In genomic region chr5:41195228-41195627, GRCh38 we compare ENCODE assay signal across 20 cellular contexts. TPM values are rescaled to one million over a fixed set of nuclear protein-coding genes. Genes with fewer than 3 reads are reported as not detected.
"Had no signal": no experiment of that assay in that cellular context is flagged by ENCODE, and none has a peak within 500 bp of the region (broad histone marks: within the 10 kb centered on the region; RNA-seq: fewer than 3 reads in every experiment).

No MANE protein-coding gene starts in this region.

- H3K4me3 ChIP-seq: mucosa of descending colon, pancreas, upper lobe of left lung had no signal

- H3K27me3 Mint-ChIP-seq: memory B cell; naive thymus-derived CD4-positive, alpha-beta T cell; stimulated activated naive B cell treated with anti-CD40 and anti-IgM and Interleukin-4, amounts not matched to agents 10 μg/mL and 1 μg/mL and 100 μg/mL, for 72 hours had no signal

- H3K4me1 Mint-ChIP-seq: activated naive CD8-positive, alpha-beta T cell treated with anti-CD3 and anti-CD28 coated beads, Interleukin-2, amount 10 ng/mL, durations not matched to agents 7 days and 5 days; memory B cell; naive thymus-derived CD4-positive, alpha-beta T cell; stimulated activated naive B cell treated with anti-CD40 and anti-IgM and Interleukin-4, amounts not matched to agents 10 μg/mL and 1 μg/mL and 100 μg/mL, for 72 hours had no signal

- DNase-seq: activated CD4-positive, CD25-positive, alpha-beta regulatory T cell treated with anti-CD3 and anti-CD28 coated beads, Interleukin-2, amount 50 U/mL, for 72 hours; activated naive CD4-positive, alpha-beta T cell; activated naive CD8-positive, alpha-beta T cell treated with anti-CD3 and anti-CD28 coated beads, Interleukin-2, amount 10 ng/mL, durations not matched to agents 7 days and 5 days; aorta; left colon; mucosa of descending colon; naive thymus-derived CD4-positive, alpha-beta T cell; pancreas; SK-N-SH; stimulated activated CD4-positive, alpha-beta T cell treated with anti-CD3 and anti-CD28 coated beads, Interleukin-15, amount 100 ng/mL, for 24 hours; stimulated activated CD4-positive, alpha-beta T cell treated with anti-CD3 and anti-CD28 coated beads, Interleukin-4, amount 100 ng/mL, for 1 hour; stimulated activated naive B cell treated with anti-CD40 and anti-IgM and Interleukin-4, amounts not matched to agents 10 μg/mL and 1 μg/mL and 100 μg/mL, for 72 hours; T-helper 1 cell; upper lobe of left lung had no signal

- H3K36me3 Mint-ChIP-seq: activated naive CD8-positive, alpha-beta T cell treated with anti-CD3 and anti-CD28 coated beads, Interleukin-2, amount 10 ng/mL, durations not matched to agents 7 days and 5 days; memory B cell; naive thymus-derived CD4-positive, alpha-beta T cell; stimulated activated naive B cell treated with anti-CD40 and anti-IgM and Interleukin-4, amounts not matched to agents 10 μg/mL and 1 μg/mL and 100 μg/mL, for 72 hours had no signal

- ATAC-seq: esophagus mucosa; left colon; mucosa of descending colon; naive thymus-derived CD4-positive, alpha-beta T cell; pancreas; stimulated activated naive B cell treated with anti-CD40 and anti-IgM and Interleukin-4, amounts not matched to agents 10 μg/mL and 1 μg/mL and 100 μg/mL, for 72 hours had no signal

- H3K4me3 Mint-ChIP-seq: activated naive CD8-positive, alpha-beta T cell treated with anti-CD3 and anti-CD28 coated beads, Interleukin-2, amount 10 ng/mL, durations not matched to agents 7 days and 5 days; activated T-helper 1 cell treated with anti-CD3 and anti-CD28 coated beads, Interleukin-12 subunit alpha, Interleukin-12 subunit beta, Interleukin-2, Interleukin-4 antibody, amounts not matched to agents 30 ng/mL and 10 ng/mL and 1 ng/mL, durations not matched to agents 14 hours and 24 hours and 36 hours; memory B cell; naive thymus-derived CD4-positive, alpha-beta T cell; stimulated activated naive B cell treated with anti-CD40 and anti-IgM and Interleukin-4, amounts not matched to agents 10 μg/mL and 1 μg/mL and 100 μg/mL, for 72 hours had no signal

- H3K9me3 Mint-ChIP-seq: activated naive CD8-positive, alpha-beta T cell treated with anti-CD3 and anti-CD28 coated beads, Interleukin-2, amount 10 ng/mL, durations not matched to agents 7 days and 5 days; activated T-helper 1 cell treated with anti-CD3 and anti-CD28 coated beads, Interleukin-12 subunit alpha, Interleukin-12 subunit beta, Interleukin-2, Interleukin-4 antibody, amounts not matched to agents 30 ng/mL and 10 ng/mL and 1 ng/mL, durations not matched to agents 14 hours and 24 hours and 36 hours; stimulated activated naive B cell treated with anti-CD40 and anti-IgM and Interleukin-4, amounts not matched to agents 10 μg/mL and 1 μg/mL and 100 μg/mL, for 72 hours had no signal

- H3K9ac ChIP-seq: SK-N-SH had no signal

- H3K27me3 ChIP-seq: pancreas, upper lobe of left lung had no signal

- H3K9me3 ChIP-seq: mucosa of descending colon, pancreas, SK-N-SH, upper lobe of left lung had no signal

- H3K27ac Mint-ChIP-seq: activated naive CD8-positive, alpha-beta T cell treated with anti-CD3 and anti-CD28 coated beads, Interleukin-2, amount 10 ng/mL, durations not matched to agents 7 days and 5 days; activated T-helper 1 cell treated with anti-CD3 and anti-CD28 coated beads, Interleukin-12 subunit alpha, Interleukin-12 subunit beta, Interleukin-2, Interleukin-4 antibody, amounts not matched to agents 30 ng/mL and 10 ng/mL and 1 ng/mL, durations not matched to agents 14 hours and 24 hours and 36 hours; memory B cell; naive thymus-derived CD4-positive, alpha-beta T cell; stimulated activated naive B cell treated with anti-CD40 and anti-IgM and Interleukin-4, amounts not matched to agents 10 μg/mL and 1 μg/mL and 100 μg/mL, for 72 hours had no signal

- H3K36me3 ChIP-seq: upper lobe of left lung had no signal

RNA-seq across cellular contexts. Expression of gene C6, which starts 18.1 kb away (rescaled TPM):
- total RNA-seq: activated CD8-positive, alpha-beta memory T cell treated with anti-CD3 and anti-CD28 coated beads for 36 hours; activated naive CD8-positive, alpha-beta T cell treated with anti-CD3 and anti-CD28 coated beads, Interleukin-2, amount 10 ng/mL, durations not matched to agents 7 days and 5 days; activated T-helper 1 cell treated with anti-CD3 and anti-CD28 coated beads, Interleukin-12 subunit alpha, Interleukin-12 subunit beta, Interleukin-2, Interleukin-4 antibody, amounts not matched to agents 30 ng/mL and 10 ng/mL and 1 ng/mL, durations not matched to agents 14 hours and 24 hours and 36 hours; esophagus mucosa; fibroblast of villous mesenchyme; naive thymus-derived CD4-positive, alpha-beta T cell; skeletal muscle tissue had no signal
